8 cellular contexts compared by ENCODE assay signal in genomic region chr5:133612021-133612860, GRCh38. TPM values are rescaled to one million over a fixed set of nuclear protein-coding genes. Genes with fewer than 3 reads are reported as not detected.
DNase-seq lines count a peak whose midpoint lies in the region; ATAC-seq and TF ChIP-seq lines count a peak whose summit lies in the region.

Gene FSTL4, minus strand, starts transcription at chr5:133612541.

- peak within 1 kb of the TSS; percentile 79 to 99 (median 95) for H3K4me2 ChIP-seq in BLaER1 treated with 17β-estradiol and CSF1 and Interleukin-3, amounts not matched to agents 10 nM and 100 nM

- peak; percentile 23 for DNase-seq in activated CD4-positive, alpha-beta memory T cell treated with anti-CD3 and anti-CD28 coated beads, Interleukin-2, amount 10 ng/mL, durations not matched to agents 7 days and 5 days
- DNase-seq in cardiac muscle cell (ENCODE audit: low read depth in 1 of 2, low spot score in 1 of 2) (peak in 1 of 2 donors; percentile 56), posterior cingulate gyrus (peak in 9 of 10 donors; percentile 36 to 94 (median 67)), superior temporal gyrus (ENCODE audit: extremely low spot score) (no peak)

- H3K36me3 Mint-ChIP-seq in activated CD4-positive, alpha-beta memory T cell treated with anti-CD3 and anti-CD28 coated beads, Interleukin-2, amount 10 ng/mL, durations not matched to agents 7 days and 5 days (ENCODE audit: low read depth): peaks cover 4% of the 10 kb centered on the region

- H3K4me1 Mint-ChIP-seq in activated CD4-positive, alpha-beta memory T cell treated with anti-CD3 and anti-CD28 coated beads, Interleukin-2, amount 10 ng/mL, durations not matched to agents 7 days and 5 days: peaks cover 8% of the 10 kb centered on the region

- POLR2A ChIA-PET in activated CD4-positive, alpha-beta memory T cell treated with anti-CD3 and anti-CD28 coated beads, Interleukin-2, amount 10 ng/mL, durations not matched to agents 7 days and 5 days (lab: Charles Lee): no interaction called here

- peaks cover 15 to 23% (median 19%) of the 10 kb centered on the region in 10 experiments for H3K4me1 ChIP-seq in BLaER1 treated with 17β-estradiol and CSF1 and Interleukin-3, amounts not matched to agents 10 nM and 100 nM
- H3K4me1 ChIP-seq in HUES64 (ENCODE audit: insufficient read depth, low read length) (no peaks in the 10 kb centered on the region), cardiac muscle cell (ENCODE audit: low read depth) (peaks cover 10% of the 10 kb centered on the region)

- peak within 1 kb of the TSS in 3 of 11 experiments; percentile 0 to 28 (median 10); a peak in 3 of 22 replicates for H3K9ac ChIP-seq in BLaER1 treated with 17β-estradiol and CSF1 and Interleukin-3, amounts not matched to agents 10 nM and 100 nM
- no peak within 1 kb of the TSS for H3K9ac ChIP-seq in HUES64 (ENCODE audit: low read depth, low read length)

- H3K9me3 Mint-ChIP-seq in activated CD4-positive, alpha-beta memory T cell treated with anti-CD3 and anti-CD28 coated beads, Interleukin-2, amount 10 ng/mL, durations not matched to agents 7 days and 5 days: no peaks in the 10 kb centered on the region

- peak within 1 kb of the TSS; percentile 48 to 70 (median 60) for H3K4me3 ChIP-seq in BLaER1 treated with 17β-estradiol and CSF1 and Interleukin-3, amounts not matched to agents 10 nM and 100 nM
- H3K4me3 ChIP-seq in HUES64 (ENCODE audit: low read length) (peak within 1 kb of the TSS; percentile 47), cardiac muscle cell (peak within 1 kb of the TSS; percentile 36)

- H3K27me3 Mint-ChIP-seq in activated CD4-positive, alpha-beta memory T cell treated with anti-CD3 and anti-CD28 coated beads, Interleukin-2, amount 10 ng/mL, durations not matched to agents 7 days and 5 days: peaks cover 58% of the 10 kb centered on the region

- H3K27me3 ChIP-seq in BLaER1 treated with 17β-estradiol and CSF1 and Interleukin-3, amounts not matched to agents 10 nM and 100 nM: peaks cover 63 to 83% (median 75%) of the 10 kb centered on the region in 11 experiments
- H3K27me3 ChIP-seq in HUES64 (ENCODE audit: insufficient read depth, low read length): peaks cover 81% of the 10 kb centered on the region
- peaks cover 95% of the 10 kb centered on the region for H3K27me3 ChIP-seq in cardiac muscle cell

- CTCF ChIA-PET in activated CD4-positive, alpha-beta memory T cell treated with anti-CD3 and anti-CD28 coated beads, Interleukin-2, amount 10 ng/mL, durations not matched to agents 7 days and 5 days (lab: Charles Lee): interaction anchor here (1.0 kb wide), 1 partner anchor 59 kb away, joined by 3 read pairs; no protein-coding TSS in a partner anchor

- H3K27ac Mint-ChIP-seq in activated CD4-positive, alpha-beta memory T cell treated with anti-CD3 and anti-CD28 coated beads, Interleukin-2, amount 10 ng/mL, durations not matched to agents 7 days and 5 days: no peak within 1 kb of the TSS

- H4K20me1 ChIP-seq in BLaER1 treated with 17β-estradiol and CSF1 and Interleukin-3, amounts not matched to agents 10 nM and 100 nM: peaks cover 0 to 32% (median 19%) of the 10 kb centered on the region in 11 experiments; a peak in 15 of 22 replicates

- H3K9me3 ChIP-seq in BLaER1 treated with 17β-estradiol and CSF1 and Interleukin-3, amounts not matched to agents 10 nM and 100 nM (replicated peaks in 1 of 11): no peaks in the 10 kb centered on the region
- H3K9me3 ChIP-seq in HUES64 (ENCODE audit: insufficient read depth, low read depth, low read length): no peaks in the 10 kb centered on the region
- H3K9me3 ChIP-seq in cardiac muscle cell (ENCODE audit: low read depth): no peaks in the 10 kb centered on the region

- no peaks in the 10 kb centered on the region for H3K36me3 ChIP-seq in BLaER1 treated with 17β-estradiol and CSF1 and Interleukin-3, amounts not matched to agents 10 nM and 100 nM
- H3K36me3 ChIP-seq in HUES64 (ENCODE audit: insufficient read depth, low read length): no peaks in the 10 kb centered on the region
- H3K36me3 ChIP-seq in cardiac muscle cell: no peaks in the 10 kb centered on the region

- WGBS in HUES64: under 1% methylated on average over 98 of the region's 98 CpGs

- TF ChIP-seq CTCF in cardiac muscle cell (IDR thresholded peaks at IDR 0.05; ENCODE audit: low read depth, low read length): no peak

- no peak within 1 kb of the TSS for H3K27ac ChIP-seq in BLaER1 treated with 17β-estradiol and CSF1 and Interleukin-3, amounts not matched to agents 10 nM and 100 nM
- H3K27ac ChIP-seq in HUES64 (ENCODE audit: low read depth, low read length) (no peak within 1 kb of the TSS), cardiac muscle cell (no peak within 1 kb of the TSS)

- peak within 1 kb of the TSS; percentile 49 for H3K4me3 Mint-ChIP-seq in activated CD4-positive, alpha-beta memory T cell treated with anti-CD3 and anti-CD28 coated beads, Interleukin-2, amount 10 ng/mL, durations not matched to agents 7 days and 5 days

- ATAC-seq in GM21825 (IDR thresholded peaks at IDR 0.05; ENCODE audit: unreplicated experiment): no peak
- ATAC-seq in HG02798 (IDR thresholded peaks at IDR 0.05; ENCODE audit: poor library complexity, unreplicated experiment): no peak

- intact Hi-C loops in posterior cingulate gyrus (cut with DNase I): no loop called here

RNA-seq across cellular contexts. Expression of gene FSTL4, which starts in this region (rescaled TPM):
- 1.5 TPM for polyA plus RNA-seq in HUES64 (2013, experiment 1 of 2)
- 3.2 TPM for polyA plus RNA-seq in HUES64 (2013, experiment 2 of 2)
- not detected for total RNA-seq in activated CD4-positive, alpha-beta memory T cell treated with anti-CD3 and anti-CD28 coated beads, Interleukin-2, amount 10 ng/mL, durations not matched to agents 7 days and 5 days
- total RNA-seq in cardiac muscle cell: 0.06 and 0.11 TPM in 2 replicates
- polyA plus RNA-seq in cardiac muscle cell: 0.19 TPM in 1 of 2 replicates, not detected in the other

Comparison
In these comparisons a context has a peak if more than half of its experiments do, and no peak if none do; other contexts are left out.
1. Peak in DNase-seq in activated CD4-positive, alpha-beta memory T cell treated with anti-CD3 and anti-CD28 coated beads, Interleukin-2, amount 10 ng/mL, durations not matched to agents 7 days and 5 days; RNA of the gene not detected or under 1 TPM.